ENCODE assay signal across 15 cellular contexts in genomic region chr2:174014699-174015070, GRCh38. TPM values are rescaled to one million over a fixed set of nuclear protein-coding genes. Genes with fewer than 3 reads are reported as not detected.
A peak's percentile ranks its signal among the peaks of the same experiment; 100 is the strongest.
DNase-seq lines count a peak whose midpoint lies in the region; ATAC-seq, FAIRE-seq and TF ChIP-seq lines count a peak whose summit lies in the region.
"Had no signal": no experiment of that assay in that cellular context is flagged by ENCODE, and none has a peak within 500 bp of the region (broad histone marks: within the 10 kb centered on the region; RNA-seq: fewer than 3 reads in every experiment).

No MANE protein-coding gene starts in this region.

- H3K4me1 ChIP-seq in keratinocyte (ENCODE audit: control insufficient read depth, extremely low read depth, insufficient read depth, low read length): peaks cover 11% of the 10 kb centered on the region

- H3K27ac ChIP-seq in keratinocyte (ENCODE audit: control insufficient read depth, insufficient read depth, low read length): no peak overlapping the region
- H3K27ac ChIP-seq: BLaER1 had no signal

- FAIRE-seq in keratinocyte (lab: Jason Lieb, UNC): peak; percentile 23

- POLR2A ChIA-PET in activated CD8-positive, alpha-beta T cell treated with anti-CD3 and anti-CD28 coated beads for 36 hours (lab: Charles Lee): no interaction called here

- in situ Hi-C loops in GM13976 (cut with MboI; ENCODE audit: low sequenced_read_pairs, unreplicated experiment): no loop called here

- CTCF ChIA-PET in activated CD8-positive, alpha-beta T cell treated with anti-CD3 and anti-CD28 coated beads for 36 hours (lab: Charles Lee): interaction anchor here (1.0 kb wide), 1 partner anchor 19 kb away, joined by 3 read pairs; no protein-coding TSS in a partner anchor

- TF ChIP-seq CTCF in keratinocyte (optimal IDR thresholded peaks at IDR 0.05 in 1 of 3, IDR thresholded peaks at IDR 0.05 in 1 of 3, conservative IDR thresholded peaks at IDR 0.05 in 1 of 3; ENCODE audit: extremely low read depth in 1 of 3, insufficient read depth in 2 of 3, low read length in 3 of 3) (no peak), GM13976 (IDR thresholded peaks at IDR 0.05; ENCODE audit: borderline replicate concordance, control extremely low read depth, extremely low read depth, insufficient read depth, missing control alignments) (no peak)
- TF ChIP-seq CTCF in activated CD8-positive, alpha-beta T cell treated with anti-CD3 and anti-CD28 coated beads for 36 hours (IDR thresholded peaks at IDR 0.05): no peak

- H3K27ac Mint-ChIP-seq in activated CD8-positive, alpha-beta T cell treated with anti-CD3 and anti-CD28 coated beads for 36 hours: no peak overlapping the region

- H3K9me3 ChIP-seq in keratinocyte (ENCODE audit: control insufficient read depth, low read depth, low read length): no peaks in the 10 kb centered on the region

- no peak for DNase-seq in left ventricle myocardium superior
- DNase-seq in Right ventricle myocardium superior: no peak
- DNase-seq in NCI-H774 (lab: John Stamatoyannopoulos, UW): peak; percentile 63
- DNase-seq in keratinocyte (ENCODE audit: low read depth, low spot score): no peak
- no peak for DNase-seq in amniotic stem cell (lab: John Stamatoyannopoulos, UW)
- DNase-seq in activated CD8-positive, alpha-beta T cell treated with anti-CD3 and anti-CD28 coated beads for 36 hours: no peak
- no peak for DNase-seq in GM13976 (ENCODE audit: low spot score)
- DNase-seq: activated T-cell treated with anti-CD3 and anti-CD28 coated beads, Interleukin-2, amount 50 U/mL, for 1 hour; aorta; effector CD4-positive, alpha-beta T cell; NCI-H446; SHP77; stimulated activated CD4-positive, alpha-beta T cell treated with anti-CD3 and anti-CD28 coated beads, Interleukin-15, amount 100 ng/mL, for 24 hours had no signal

- H3K27me3 Mint-ChIP-seq in activated CD8-positive, alpha-beta T cell treated with anti-CD3 and anti-CD28 coated beads for 36 hours: peaks cover 4% of the 10 kb centered on the region

- no peaks in the 10 kb centered on the region for H3K9me1 ChIP-seq in keratinocyte (ENCODE audit: control insufficient read depth, extremely low read depth, insufficient read depth, low read length)

- no peak overlapping the region for H2AFZ ChIP-seq in keratinocyte (ENCODE audit: control insufficient read depth, low read length)

- H3K4me3 ChIP-seq in keratinocyte (ENCODE audit: control insufficient read depth in 2 of 3, extremely low read depth in 1 of 3, insufficient read depth in 2 of 3, low read depth in 1 of 3, low read length in 3 of 3): no peak overlapping the region
- H3K4me3 ChIP-seq: BLaER1 had no signal

- dilution Hi-C loops in keratinocyte (cut with MboI; ENCODE audit: extremely low pct_ligation_motif_present, low sequenced_read_pairs): no loop called here

- no peaks in the 10 kb centered on the region for H3K27me3 ChIP-seq in keratinocyte (ENCODE audit: control insufficient read depth, extremely low read depth, insufficient read depth, low read length)

- no peaks in the 10 kb centered on the region for H3K79me2 ChIP-seq in keratinocyte (ENCODE audit: control insufficient read depth, insufficient read depth, low read length)

- intact Hi-C loops in left ventricle myocardium superior (cut with micrococcal nuclease) (no loop called here), Right ventricle myocardium superior (cut with DNase I) (no loop called here)
- intact Hi-C loops in activated CD8-positive, alpha-beta T cell treated with anti-CD3 and anti-CD28 coated beads for 36 hours (cut with micrococcal nuclease): no loop called here

- H3K9me3 Mint-ChIP-seq in activated CD8-positive, alpha-beta T cell treated with anti-CD3 and anti-CD28 coated beads for 36 hours: no peaks in the 10 kb centered on the region

- no peak overlapping the region for H3K4me2 ChIP-seq in keratinocyte (ENCODE audit: control insufficient read depth, extremely low read depth, insufficient read depth, low read depth, low read length)
- H3K4me2 ChIP-seq: BLaER1 had no signal

- H3K9ac ChIP-seq in keratinocyte (ENCODE audit: control insufficient read depth, extremely low read depth, insufficient read depth, low read length): no peak overlapping the region
- H3K9ac ChIP-seq: BLaER1 had no signal

- peaks cover 8% of the 10 kb centered on the region for H3K4me1 Mint-ChIP-seq in activated CD8-positive, alpha-beta T cell treated with anti-CD3 and anti-CD28 coated beads for 36 hours (ENCODE audit: low read depth)

- H4K20me1 ChIP-seq in keratinocyte (ENCODE audit: control insufficient read depth, extremely low read depth, insufficient read depth, low read length): no peaks in the 10 kb centered on the region
- H4K20me1 ChIP-seq: BLaER1 had no signal

- ATAC-seq in left ventricle myocardium superior (peak; percentile 5), Right ventricle myocardium superior (ENCODE audit: poor library complexity) (no peak), HG03342 (IDR thresholded peaks at IDR 0.05; ENCODE audit: unreplicated experiment) (no peak)
- no peak for ATAC-seq in activated CD8-positive, alpha-beta T cell treated with anti-CD3 and anti-CD28 coated beads for 36 hours

- no peaks in the 10 kb centered on the region for H3K36me3 Mint-ChIP-seq in activated CD8-positive, alpha-beta T cell treated with anti-CD3 and anti-CD28 coated beads for 36 hours (ENCODE audit: low read depth)

- H3K4me3 Mint-ChIP-seq in activated CD8-positive, alpha-beta T cell treated with anti-CD3 and anti-CD28 coated beads for 36 hours: no peak overlapping the region

- no peaks in the 10 kb centered on the region for H3K36me3 ChIP-seq in keratinocyte (ENCODE audit: control insufficient read depth in 2 of 2, extremely low read depth in 1 of 2, insufficient read depth in 2 of 2, low read length in 2 of 2)
- H3K36me3 ChIP-seq: BLaER1 had no signal

RNA-seq across cellular contexts. Expression of gene SP3, which starts 49.5 kb away (rescaled TPM):
- total RNA-seq in left ventricle myocardium superior (36.7 TPM), Right ventricle myocardium superior (35.3 TPM)
- 31.9 to 46.7 TPM (median 39.3 TPM) in 3 replicates for polyA plus RNA-seq in keratinocyte
- polyA plus RNA-seq in keratinocyte (2011; ENCODE audit: low read depth): 14.9 TPM
- polyA plus RNA-seq in keratinocyte (2011; cell fraction: cytosol; rRNA removed): 13.6 and 34.9 TPM in 2 replicates
- 27.6 and 29.2 TPM in 2 replicates for polyA plus RNA-seq in keratinocyte (2011; cell fraction: nucleus; rRNA removed)
- 24.9 and 25.4 TPM in 2 replicates for polyA plus RNA-seq in keratinocyte (2012; ENCODE audit: low replicate concordance)
- 25.9 to 93.0 TPM (median 54.3 TPM) in 3 replicates for polyA minus RNA-seq in keratinocyte
- polyA minus RNA-seq in keratinocyte (2011; cell fraction: cytosol; rRNA and poly(A)+ RNA removed): 17.8 TPM
- polyA minus RNA-seq in keratinocyte (2011; cell fraction: nucleus; rRNA and poly(A)+ RNA removed): 35.9 and 68.2 TPM in 2 replicates
- 10 to 100 TPM; 80.5 to 84.0 TPM for total RNA-seq in activated CD8-positive, alpha-beta T cell treated with anti-CD3 and anti-CD28 coated beads for 36 hours
